ENCODE assay signal across 15 cellular contexts in the genomic region with DNA sequence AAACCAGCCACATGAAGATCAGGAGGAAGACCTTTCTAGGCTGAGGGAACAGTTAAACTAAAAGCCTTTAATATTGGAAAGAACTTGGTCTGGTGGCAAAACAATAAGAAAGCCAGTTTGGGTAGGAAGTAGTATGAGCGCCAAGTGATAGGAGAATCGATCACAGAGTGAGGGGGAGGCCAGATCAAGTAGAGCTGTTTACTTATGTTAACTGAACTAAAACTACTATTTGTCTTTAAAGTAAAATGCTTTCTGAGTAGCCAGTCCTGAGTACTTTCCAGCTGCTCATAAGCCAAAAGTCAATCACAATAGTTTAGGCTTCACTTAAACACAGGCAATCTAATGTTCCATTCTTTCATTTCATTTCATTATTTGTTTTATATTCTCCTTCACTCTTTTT.
A peak's percentile ranks its signal among the peaks of the same experiment; 100 is the strongest.
DNase-seq lines count a peak whose midpoint lies in the region; ATAC-seq and TF ChIP-seq lines count a peak whose summit lies in the region.
"Had no signal": no experiment of that assay in that cellular context is flagged by ENCODE, and none has a peak within 500 bp of the region (broad histone marks: within the 10 kb centered on the region; RNA-seq: fewer than 3 reads in every experiment).

No MANE protein-coding gene starts in this region.

- H3F3A ChIP-seq in MM.1S (ENCODE audit: insufficient read depth, low read length), result no peaks in the 10 kb centered on the region

- H3K4me1 Mint-ChIP-seq in WTC11, result peaks cover 10% of the 10 kb centered on the region
- H3K4me1 Mint-ChIP-seq in nephron progenitor cell, result peaks cover 8% of the 10 kb centered on the region
- no peaks in the 10 kb centered on the region for H3K4me1 Mint-ChIP-seq in MCF 10A (ENCODE audit: insufficient read depth, unreplicated experiment)
- no peaks in the 10 kb centered on the region for H3K4me1 Mint-ChIP-seq in HFFc6 (ENCODE audit: low read depth)

- H3K36me3 ChIP-seq in cardiac muscle cell (no peaks in the 10 kb centered on the region), MM.1S (replicated peaks; ENCODE audit: insufficient read depth, low read length) (no peaks in the 10 kb centered on the region)
- H3K36me3 ChIP-seq: HAP-1 had no signal

- intact Hi-C loops in right cardiac atrium (cut with DNase I), result no loop called here
- intact Hi-C loops in MCF 10A (cut with micrococcal nuclease), result no loop called here

- no peaks in the 10 kb centered on the region for H3K9me3 ChIP-seq in cardiac muscle cell (ENCODE audit: low read depth)
- no peaks in the 10 kb centered on the region for H3K9me3 ChIP-seq in right cardiac atrium (ENCODE audit: control insufficient read depth, low read length)
- H3K9me3 ChIP-seq in MM.1S (replicated peaks; ENCODE audit: insufficient read depth, low read length), result no peaks in the 10 kb centered on the region
- H3K9me3 ChIP-seq: HAP-1 had no signal

- H3K4me3 ChIP-seq in cardiac muscle cell (no peak overlapping the region), right cardiac atrium (ENCODE audit: low read length) (no peak overlapping the region), MM.1S (ENCODE audit: low read length) (no peak overlapping the region)
- H3K4me3 ChIP-seq: BLaER1 treated with 17β-estradiol and CSF1 and Interleukin-3, amounts not matched to agents 10 nM and 100 nM; GM12878; HAP-1 had no signal

- no peak overlapping the region for H3K4me3 Mint-ChIP-seq in WTC11
- no peak overlapping the region for H3K4me3 Mint-ChIP-seq in nephron progenitor cell
- no peak overlapping the region for H3K4me3 Mint-ChIP-seq in MCF 10A (ENCODE audit: unreplicated experiment)
- H3K4me3 Mint-ChIP-seq in HFFc6, result no peak overlapping the region
- H3K4me3 Mint-ChIP-seq: CD4-positive, CD25-positive, alpha-beta regulatory T cell had no signal

- no peaks in the 10 kb centered on the region for H3K79me2 ChIP-seq in MM.1S (ENCODE audit: low read length)

- H3K36me3 Mint-ChIP-seq in WTC11 (no peaks in the 10 kb centered on the region; the same call in 1 of the 2 replicates), nephron progenitor cell (ENCODE audit: low read depth) (peaks cover 10% of the 10 kb centered on the region), MCF 10A (ENCODE audit: insufficient read depth, unreplicated experiment) (no peaks in the 10 kb centered on the region), HFFc6 (ENCODE audit: low read depth) (no peaks in the 10 kb centered on the region)
- H3K36me3 Mint-ChIP-seq: CD4-positive, CD25-positive, alpha-beta regulatory T cell had no signal

- H3K27ac Mint-ChIP-seq in WTC11 (peak overlapping the region; percentile 63; the same call in 1 of the 2 replicates), nephron progenitor cell (peak overlapping the region; percentile 44), MCF 10A (ENCODE audit: low read depth, unreplicated experiment) (no peak overlapping the region), HFFc6 (no peak overlapping the region)
- H3K27ac Mint-ChIP-seq: CD4-positive, CD25-positive, alpha-beta regulatory T cell had no signal

- POLR2A ChIA-PET in WTC11 (lab: Charles Lee) (no interaction called here), MCF 10A (lab: Yijun Ruan, JAX) (no interaction called here)

- H3K27ac ChIP-seq in cardiac muscle cell (peak overlapping the region; percentile 40), right cardiac atrium (ENCODE audit: low read length) (no peak overlapping the region), MM.1S (ENCODE audit: low read length) (no peak overlapping the region)
- H3K27ac ChIP-seq: BLaER1 treated with 17β-estradiol and CSF1 and Interleukin-3, amounts not matched to agents 10 nM and 100 nM had no signal

- H3K9me3 Mint-ChIP-seq in WTC11 (0 out of 2 replicates have a peak, but pooled peaks cover 4% of the 10 kb centered on the region), nephron progenitor cell (peaks cover 4% of the 10 kb centered on the region), MCF 10A (ENCODE audit: unreplicated experiment) (no peaks in the 10 kb centered on the region), HFFc6 (no peaks in the 10 kb centered on the region)
- H3K9me3 Mint-ChIP-seq: CD4-positive, CD25-positive, alpha-beta regulatory T cell had no signal

- H3K27me3 Mint-ChIP-seq in WTC11 (ENCODE audit: low read depth) (no peaks in the 10 kb centered on the region), nephron progenitor cell (ENCODE audit: low read depth, poor library complexity) (no peaks in the 10 kb centered on the region), MCF 10A (ENCODE audit: insufficient read depth, unreplicated experiment) (peaks cover 45% of the 10 kb centered on the region), HFFc6 (ENCODE audit: insufficient read depth) (no peaks in the 10 kb centered on the region)
- H3K27me3 Mint-ChIP-seq: CD4-positive, CD25-positive, alpha-beta regulatory T cell had no signal

- no peak overlapping the region for H2AFZ ChIP-seq in MM.1S (ENCODE audit: low read length)

- CTCF ChIA-PET in WTC11 (lab: Charles Lee), result no interaction called here
- CTCF ChIA-PET in MCF 10A (lab: Yijun Ruan, JAX), result no interaction called here

- no peak for TF ChIP-seq CTCF in cardiac muscle cell (IDR thresholded peaks at IDR 0.05; ENCODE audit: low read depth, low read length)
- TF ChIP-seq CTCF in WTC11 (IDR thresholded peaks at IDR 0.05), result no peak
- TF ChIP-seq CTCF in nephron progenitor cell (IDR thresholded peaks at IDR 0.05), result no peak
- TF ChIP-seq CTCF in MCF 10A (IDR thresholded peaks at IDR 0.05; ENCODE audit: unreplicated experiment), result no peak
- TF ChIP-seq CTCF in HFFc6 (IDR thresholded peaks at IDR 0.05), result no peak
- no peak for TF ChIP-seq CTCF in MM.1S (IDR thresholded peaks at IDR 0.05; ENCODE audit: low read length)

- H3K4me1 ChIP-seq in cardiac muscle cell (ENCODE audit: low read depth) (peaks cover 7% of the 10 kb centered on the region), right cardiac atrium (ENCODE audit: control insufficient read depth, insufficient read depth, low read length) (no peaks in the 10 kb centered on the region), MM.1S (ENCODE audit: low read length) (no peaks in the 10 kb centered on the region)
- H3K4me1 ChIP-seq: BLaER1 treated with 17β-estradiol and CSF1 and Interleukin-3, amounts not matched to agents 10 nM and 100 nM; HAP-1 had no signal

- H4K20me1 ChIP-seq in MM.1S (ENCODE audit: insufficient read depth, low read length), result no peaks in the 10 kb centered on the region

- no peak overlapping the region for H3K4me2 ChIP-seq in MM.1S (ENCODE audit: low read depth, low read length)
- H3K4me2 ChIP-seq: BLaER1 treated with 17β-estradiol and CSF1 and Interleukin-3, amounts not matched to agents 10 nM and 100 nM had no signal

- DNase-seq in cardiac muscle cell (ENCODE audit: low read depth in 1 of 2, low spot score in 1 of 2) (no peak), right cardiac atrium (no peak), WTC11 (ENCODE audit: low spot score) (no peak), nephron progenitor cell (no peak), MCF 10A (ENCODE audit: unreplicated experiment) (no peak), HFFc6 (no peak), MM.1S (no peak)
- DNase-seq: 8988T; ACHN; Calu3; CD4-positive, CD25-positive, alpha-beta regulatory T cell; DMS 273 treated with DMSO at 0.1 percent for 48 hours had no signal

- no TSS peak for BruUV-seq in MCF 10A (replicated peaks; lab: Mats Ljungman, UMichigan)

- 66% methylated on average over 2 of the region's 2 CpGs for WGBS in right cardiac atrium

- H3K9ac ChIP-seq in MM.1S (ENCODE audit: low read length), result no peak overlapping the region
- H3K9ac ChIP-seq: BLaER1 treated with 17β-estradiol and CSF1 and Interleukin-3, amounts not matched to agents 10 nM and 100 nM had no signal

- H3K9me2 ChIP-seq in MM.1S (replicated peaks; ENCODE audit: insufficient read depth, low read length), result no peaks in the 10 kb centered on the region

- ATAC-seq in right cardiac atrium, result no peak
- ATAC-seq in WTC11, result no peak
- ATAC-seq: GM12878 had no signal

- H3K27me3 ChIP-seq in cardiac muscle cell (no peaks in the 10 kb centered on the region), right cardiac atrium (ENCODE audit: control insufficient read depth, insufficient read depth) (no peaks in the 10 kb centered on the region), MM.1S (replicated peaks; ENCODE audit: insufficient read depth, low read length) (no peaks in the 10 kb centered on the region)

TF ChIP-seq in WTC11, 78 proteins besides CTCF, POLR2A, EP300 and RAD21 (continues in another document):
- TF ChIP-seq SMAD4 (CRISPR knock-in tag; IDR thresholded peaks at IDR 0.05), result no peak
- TF ChIP-seq E2F5 (CRISPR knock-in tag; IDR thresholded peaks at IDR 0.05), result no peak
- TF ChIP-seq, protein P1, sequence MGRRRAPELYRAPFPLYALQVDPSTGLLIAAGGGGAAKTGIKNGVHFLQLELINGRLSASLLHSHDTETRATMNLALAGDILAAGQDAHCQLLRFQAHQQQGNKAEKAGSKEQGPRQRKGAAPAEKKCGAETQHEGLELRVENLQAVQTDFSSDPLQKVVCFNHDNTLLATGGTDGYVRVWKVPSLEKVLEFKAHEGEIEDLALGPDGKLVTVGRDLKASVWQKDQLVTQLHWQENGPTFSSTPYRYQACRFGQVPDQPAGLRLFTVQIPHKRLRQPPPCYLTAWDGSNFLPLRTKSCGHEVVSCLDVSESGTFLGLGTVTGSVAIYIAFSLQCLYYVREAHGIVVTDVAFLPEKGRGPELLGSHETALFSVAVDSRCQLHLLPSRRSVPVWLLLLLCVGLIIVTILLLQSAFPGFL (CRISPR knock-in tag; IDR thresholded peaks at IDR 0.05; ENCODE audit: borderline replicate concordance), result no peak
- TF ChIP-seq ZBTB21 (CRISPR knock-in tag; IDR thresholded peaks at IDR 0.05; ENCODE audit: borderline replicate concordance), result no peak
- TF ChIP-seq, protein P2, sequence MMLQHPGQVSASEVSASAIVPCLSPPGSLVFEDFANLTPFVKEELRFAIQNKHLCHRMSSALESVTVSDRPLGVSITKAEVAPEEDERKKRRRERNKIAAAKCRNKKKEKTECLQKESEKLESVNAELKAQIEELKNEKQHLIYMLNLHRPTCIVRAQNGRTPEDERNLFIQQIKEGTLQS (CRISPR knock-in tag; conservative IDR thresholded peaks at IDR 0.05), result no peak
- no peak for TF ChIP-seq SP1 (CRISPR knock-in tag; conservative IDR thresholded peaks at IDR 0.05)
- no peak for TF ChIP-seq RELA (CRISPR knock-in tag; IDR thresholded peaks at IDR 0.05; ENCODE audit: borderline replicate concordance)

Comparison
In these comparisons a context has a peak if more than half of its experiments do, and no peak if none do; other contexts are left out.
1. H3K27ac Mint-ChIP-seq: peak in WTC11 (single experiment) and nephron progenitor cell (single experiment); none in MCF 10A (single experiment) and HFFc6 (single experiment).